Comparison of ENCODE assay signal across 12 cellular contexts in the genomic region with DNA sequence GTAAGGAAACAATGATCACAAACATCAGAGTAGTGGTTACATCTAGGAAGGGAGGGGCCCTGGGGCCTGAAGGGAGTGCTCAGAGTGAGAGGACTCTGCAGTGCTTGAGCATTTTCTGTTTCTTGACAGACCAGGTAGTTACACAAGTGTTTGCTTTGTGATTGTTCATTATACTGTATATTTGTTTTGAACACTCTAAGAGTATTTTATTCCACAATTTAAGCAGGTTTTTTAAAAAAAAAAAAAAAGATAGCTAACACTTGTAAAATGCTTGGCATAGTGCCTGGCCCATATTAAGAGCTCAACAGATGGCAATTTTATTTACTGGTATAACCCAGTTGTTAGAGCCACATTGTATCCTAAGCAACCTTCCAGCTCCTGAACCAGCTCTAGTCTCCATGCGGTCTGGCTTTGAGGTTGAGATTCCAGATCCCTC. TPM values are rescaled to one million over a fixed set of nuclear protein-coding genes. Genes with fewer than 3 reads are reported as not detected.
DNase-seq lines count a peak whose midpoint lies in the region; ATAC-seq lines count a peak whose summit lies in the region.
"Had no signal": no experiment of that assay in that cellular context is flagged by ENCODE, and none has a peak within 500 bp of the region (broad histone marks: within the 10 kb centered on the region; RNA-seq: fewer than 3 reads in every experiment).

No MANE protein-coding gene starts in this region.

- H3K9me3 ChIP-seq in MG63: no peaks in the 10 kb centered on the region
- H3K9me3 ChIP-seq: BLaER1 had no signal

- no peak overlapping the region for H3K4me3 Mint-ChIP-seq in activated CD8-positive, alpha-beta T cell treated with anti-CD3 and anti-CD28 coated beads, Interleukin-2, amount 10 ng/mL, durations not matched to agents 7 days and 5 days
- H3K4me3 Mint-ChIP-seq: activated CD8-positive, alpha-beta T cell treated with anti-CD3 and anti-CD28 coated beads for 36 hours; activated naive CD4-positive, alpha-beta T cell treated with anti-CD3 and anti-CD28 coated beads, Interleukin-2, amount 50 U/mL, for 24 hours had no signal

- POLR2A ChIA-PET in activated CD8-positive, alpha-beta T cell treated with anti-CD3 and anti-CD28 coated beads, Interleukin-2, amount 10 ng/mL, durations not matched to agents 7 days and 5 days (lab: Charles Lee): no interaction called here

- H3K4me3 ChIP-seq in MG63: no peak overlapping the region
- H3K4me3 ChIP-seq: BLaER1 had no signal

- H3K36me3 ChIP-seq in MG63: no peaks in the 10 kb centered on the region
- H3K36me3 ChIP-seq: BLaER1 had no signal

- CTCF ChIA-PET in activated CD8-positive, alpha-beta T cell treated with anti-CD3 and anti-CD28 coated beads, Interleukin-2, amount 10 ng/mL, durations not matched to agents 7 days and 5 days (lab: Charles Lee): interaction anchor here (1.1 to 1.6 kb wide), 3 partner anchors 129 to 257 kb away, joined by 3 read pairs; no protein-coding TSS in a partner anchor

- H3K4me1 Mint-ChIP-seq in activated CD8-positive, alpha-beta T cell treated with anti-CD3 and anti-CD28 coated beads, Interleukin-2, amount 10 ng/mL, durations not matched to agents 7 days and 5 days (ENCODE audit: low read depth): no peaks in the 10 kb centered on the region

- DNase-seq in DMS153 (lab: John Stamatoyannopoulos, UW): peak; percentile 98
- DNase-seq in NCI-H146 treated with DMSO at 0.1 percent for 48 hours (lab: John Stamatoyannopoulos, UW; ENCODE audit: unreplicated experiment): peak; percentile 8
- peak; percentile 97 for DNase-seq in NCI-H69 (lab: John Stamatoyannopoulos, UW)
- DNase-seq in left colon: peak; percentile 53 to 70
- no peak for DNase-seq in NOMO-1 treated with DMSO at 0.1 percent for 48 hours (lab: John Stamatoyannopoulos, UW; ENCODE audit: unreplicated experiment)
- DNase-seq in activated CD8-positive, alpha-beta T cell treated with anti-CD3 and anti-CD28 coated beads, Interleukin-2, amount 10 ng/mL, durations not matched to agents 7 days and 5 days: no peak
- DNase-seq in left cardiac atrium: no peak
- DNase-seq in MG63: no peak
- DNase-seq: activated CD8-positive, alpha-beta T cell treated with anti-CD3 and anti-CD28 coated beads for 36 hours; T-helper 1 cell had no signal

- no peaks in the 10 kb centered on the region for H3K9me3 Mint-ChIP-seq in activated CD8-positive, alpha-beta T cell treated with anti-CD3 and anti-CD28 coated beads, Interleukin-2, amount 10 ng/mL, durations not matched to agents 7 days and 5 days (ENCODE audit: insufficient read depth)
- H3K9me3 Mint-ChIP-seq: activated CD8-positive, alpha-beta T cell treated with anti-CD3 and anti-CD28 coated beads for 36 hours; activated naive CD4-positive, alpha-beta T cell treated with anti-CD3 and anti-CD28 coated beads, Interleukin-2, amount 50 U/mL, for 24 hours had no signal

- intact Hi-C loops in left colon (cut with DNase I, micrococcal nuclease) (no loop called here), left cardiac atrium (cut with DNase I) (no loop called here)

- ATAC-seq in left colon: peak; percentile 90
- no peak for ATAC-seq in activated CD8-positive, alpha-beta T cell treated with anti-CD3 and anti-CD28 coated beads, Interleukin-2, amount 10 ng/mL, durations not matched to agents 7 days and 5 days
- ATAC-seq in left cardiac atrium: no peak
- ATAC-seq: activated CD8-positive, alpha-beta T cell treated with anti-CD3 and anti-CD28 coated beads for 36 hours had no signal

- H3K27me3 Mint-ChIP-seq in activated CD8-positive, alpha-beta T cell treated with anti-CD3 and anti-CD28 coated beads, Interleukin-2, amount 10 ng/mL, durations not matched to agents 7 days and 5 days (ENCODE audit: low read depth): no peaks in the 10 kb centered on the region
- H3K27me3 Mint-ChIP-seq: activated CD8-positive, alpha-beta T cell treated with anti-CD3 and anti-CD28 coated beads for 36 hours; activated naive CD4-positive, alpha-beta T cell treated with anti-CD3 and anti-CD28 coated beads, Interleukin-2, amount 50 U/mL, for 24 hours had no signal

- no peaks in the 10 kb centered on the region for H3K36me3 Mint-ChIP-seq in activated CD8-positive, alpha-beta T cell treated with anti-CD3 and anti-CD28 coated beads, Interleukin-2, amount 10 ng/mL, durations not matched to agents 7 days and 5 days (ENCODE audit: low read depth)

- H3K27me3 ChIP-seq in MG63: no peaks in the 10 kb centered on the region
- H3K27me3 ChIP-seq: BLaER1 had no signal

- H3K27ac Mint-ChIP-seq in activated CD8-positive, alpha-beta T cell treated with anti-CD3 and anti-CD28 coated beads, Interleukin-2, amount 10 ng/mL, durations not matched to agents 7 days and 5 days: no peak overlapping the region
- H3K27ac Mint-ChIP-seq: activated CD8-positive, alpha-beta T cell treated with anti-CD3 and anti-CD28 coated beads for 36 hours had no signal

RNA-seq across cellular contexts. Expression of a gene that starts 20.0 kb away (rescaled TPM):
- 10 to 100 TPM; 19.6 to 22.1 TPM for total RNA-seq in left colon
- total RNA-seq in activated CD8-positive, alpha-beta T cell treated with anti-CD3 and anti-CD28 coated beads, Interleukin-2, amount 10 ng/mL, durations not matched to agents 7 days and 5 days: 1 to 10 TPM; 3.5 to 5.0 TPM
- 1 to 10 TPM; 5.7 to 6.0 TPM for total RNA-seq in left cardiac atrium
- total RNA-seq in MG63 (2014; rRNA removed; shearing (Covaris generic); ENCODE audit: low replicate concordance): 0.59 TPM in 1 of 2 replicates, not detected in the other

Comparison
In these comparisons a context has a peak if more than half of its experiments do, and no peak if none do; other contexts are left out.
1. DNase-seq: peak in DMS153 (single experiment), NCI-H146 treated with DMSO at 0.1 percent for 48 hours (single experiment), NCI-H69 (single experiment) and left colon (2 of 2); none in NOMO-1 treated with DMSO at 0.1 percent for 48 hours (single experiment), activated CD8-positive, alpha-beta T cell treated with anti-CD3 and anti-CD28 coated beads, Interleukin-2, amount 10 ng/mL, durations not matched to agents 7 days and 5 days (single experiment), left cardiac atrium (single experiment) and MG63 (single experiment).